23 cellular contexts compared by ENCODE assay signal in the genomic region with DNA sequence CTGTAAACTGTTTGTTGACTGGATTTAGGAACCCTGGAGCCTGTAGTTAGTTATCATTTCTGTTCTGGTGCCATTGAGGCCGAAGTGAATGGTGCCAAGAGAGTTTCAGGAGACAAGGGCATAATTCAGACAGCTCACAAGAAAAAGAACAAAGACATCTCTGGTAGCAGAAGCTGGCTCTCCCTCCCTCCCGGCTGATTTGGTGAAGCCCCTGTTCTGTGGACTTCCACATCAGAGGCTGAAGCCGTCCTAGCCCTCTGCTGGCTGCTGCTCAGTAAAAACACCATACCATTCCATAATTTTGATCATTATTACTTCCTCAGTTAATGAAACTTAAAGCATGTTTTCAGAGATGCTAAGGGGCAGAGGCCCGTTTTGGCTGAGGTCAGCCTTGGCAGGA.
DNase-seq lines count a peak whose midpoint lies in the region; ATAC-seq and TF ChIP-seq lines count a peak whose summit lies in the region.
"Had no signal": no experiment of that assay in that cellular context is flagged by ENCODE, and none has a peak within 500 bp of the region (broad histone marks: within the 10 kb centered on the region; RNA-seq: fewer than 3 reads in every experiment).

No MANE protein-coding gene starts in this region.

- no peak overlapping the region for H3K4me3 ChIP-seq in LNCaP clone FGC (ENCODE audit: low read depth, low read length)
- no peak overlapping the region for H3K4me3 ChIP-seq in choroid plexus epithelial cell (ENCODE audit: low read depth, low read length)
- H3K4me3 ChIP-seq: gastroesophageal sphincter, PC-9, suprapubic skin, uterus had no signal

- no peak for DNase-seq in LNCaP clone FGC (ENCODE audit: low read depth)
- peak; percentile 19 for DNase-seq in choroid plexus epithelial cell (ENCODE audit: low read depth)
- DNase-seq in left kidney (ENCODE audit: low read depth, low spot score): peak; percentile 18
- DNase-seq in superior temporal gyrus (ENCODE audit: extremely low spot score): peak; percentile 70
- DNase-seq in T-helper 9 cell: no peak
- no peak for DNase-seq in hepatic stellate cell (ENCODE audit: low spot score)
- DNase-seq: activated CD4-positive, alpha-beta T cell treated with anti-CD3 and anti-CD28 coated beads for 4 hours; activated naive CD4-positive, alpha-beta T cell treated with anti-CD3 and anti-CD28 coated beads, Interleukin-2, amount 50 U/mL, for 16 hours; CD8-positive, alpha-beta T cell; central memory CD4-positive, alpha-beta T cell; effector CD4-positive, alpha-beta T cell; GDM1; KG1; MV-4-11; naive thymus-derived CD8-positive, alpha-beta T cell; PC-9; SIG-M5; T-helper 1 cell; uterus had no signal

- TF ChIP-seq CTCF in LNCaP clone FGC (IDR thresholded peaks at IDR 0.05; ENCODE audit: control insufficient read depth, extremely low read depth, insufficient read depth) (peak; percentile 14; the same call in 1 of the 2 replicates), choroid plexus epithelial cell (conservative IDR thresholded peaks at IDR 0.05; ENCODE audit: low read depth, low read length) (peak; percentile 51)

- ATAC-seq in GM18517 (IDR thresholded peaks at IDR 0.05; ENCODE audit: unreplicated experiment): no peak
- ATAC-seq: CD8-positive, alpha-beta T cell; gastroesophageal sphincter; HCT116; naive thymus-derived CD8-positive, alpha-beta T cell had no signal

Comparison
In these comparisons a context has a peak if more than half of its experiments do, and no peak if none do; other contexts are left out.
1. DNase-seq: peak in choroid plexus epithelial cell (single experiment), left kidney (single experiment) and superior temporal gyrus (single experiment); none in LNCaP clone FGC (single experiment), T-helper 9 cell (single experiment) and hepatic stellate cell (single experiment).